ENCODE assay signal across 1 cellular context in the genomic region with DNA sequence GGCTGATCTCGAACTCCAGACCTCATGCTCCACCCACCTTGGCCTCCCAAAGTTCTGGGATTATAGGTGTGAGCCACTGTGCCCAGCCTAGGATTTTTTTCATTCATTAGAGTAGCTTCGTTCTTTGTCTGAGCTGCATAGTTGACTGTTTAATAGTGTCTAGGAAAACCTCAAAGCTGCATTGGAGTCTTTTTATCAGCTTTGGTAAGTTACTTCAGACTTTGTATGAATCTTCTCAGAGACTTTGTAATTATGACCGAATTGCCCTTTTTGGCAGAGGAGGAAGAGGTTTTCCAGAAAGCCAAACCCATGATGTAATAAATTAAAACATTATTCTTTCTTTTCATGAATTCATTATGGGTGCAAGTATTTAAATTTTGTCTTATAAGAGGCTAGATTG.
TF ChIP-seq lines count a peak whose summit lies in the region.

No MANE protein-coding gene starts in this region.

TF ChIP-seq in A549, 52 proteins besides CTCF, POLR2A, EP300 and RAD21 (continued from another document):
- TF ChIP-seq ZC3H11A (IDR thresholded peaks at IDR 0.05) (no peak), TFCP2L1 (CRISPR knock-in tag; IDR thresholded peaks at IDR 0.05) (no peak), HEYL (CRISPR knock-in tag; IDR thresholded peaks at IDR 0.05) (no peak), KDM1A (IDR thresholded peaks at IDR 0.05; ENCODE audit: low read depth) (no peak), HOXA7 (CRISPR knock-in tag; IDR thresholded peaks at IDR 0.05) (no peak), TP53 (CRISPR knock-in tag; IDR thresholded peaks at IDR 0.05) (no peak), CHD2 (IDR thresholded peaks at IDR 0.05; ENCODE audit: low read length, partially characterized antibody) (no peak), RARB (CRISPR knock-in tag; IDR thresholded peaks at IDR 0.05) (no peak)
- TF ChIP-seq, protein P1, sequence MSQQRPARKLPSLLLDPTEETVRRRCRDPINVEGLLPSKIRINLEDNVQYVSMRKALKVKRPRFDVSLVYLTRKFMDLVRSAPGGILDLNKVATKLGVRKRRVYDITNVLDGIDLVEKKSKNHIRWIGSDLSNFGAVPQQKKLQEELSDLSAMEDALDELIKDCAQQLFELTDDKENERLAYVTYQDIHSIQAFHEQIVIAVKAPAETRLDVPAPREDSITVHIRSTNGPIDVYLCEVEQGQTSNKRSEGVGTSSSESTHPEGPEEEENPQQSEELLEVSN (IDR thresholded peaks at IDR 0.05; ENCODE audit: borderline replicate concordance, low read depth), result no peak
- TF ChIP-seq, protein P2, sequence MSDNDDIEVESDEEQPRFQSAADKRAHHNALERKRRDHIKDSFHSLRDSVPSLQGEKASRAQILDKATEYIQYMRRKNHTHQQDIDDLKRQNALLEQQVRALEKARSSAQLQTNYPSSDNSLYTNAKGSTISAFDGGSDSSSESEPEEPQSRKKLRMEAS (IDR thresholded peaks at IDR 0.05), result no peak
